In the genomic region with DNA sequence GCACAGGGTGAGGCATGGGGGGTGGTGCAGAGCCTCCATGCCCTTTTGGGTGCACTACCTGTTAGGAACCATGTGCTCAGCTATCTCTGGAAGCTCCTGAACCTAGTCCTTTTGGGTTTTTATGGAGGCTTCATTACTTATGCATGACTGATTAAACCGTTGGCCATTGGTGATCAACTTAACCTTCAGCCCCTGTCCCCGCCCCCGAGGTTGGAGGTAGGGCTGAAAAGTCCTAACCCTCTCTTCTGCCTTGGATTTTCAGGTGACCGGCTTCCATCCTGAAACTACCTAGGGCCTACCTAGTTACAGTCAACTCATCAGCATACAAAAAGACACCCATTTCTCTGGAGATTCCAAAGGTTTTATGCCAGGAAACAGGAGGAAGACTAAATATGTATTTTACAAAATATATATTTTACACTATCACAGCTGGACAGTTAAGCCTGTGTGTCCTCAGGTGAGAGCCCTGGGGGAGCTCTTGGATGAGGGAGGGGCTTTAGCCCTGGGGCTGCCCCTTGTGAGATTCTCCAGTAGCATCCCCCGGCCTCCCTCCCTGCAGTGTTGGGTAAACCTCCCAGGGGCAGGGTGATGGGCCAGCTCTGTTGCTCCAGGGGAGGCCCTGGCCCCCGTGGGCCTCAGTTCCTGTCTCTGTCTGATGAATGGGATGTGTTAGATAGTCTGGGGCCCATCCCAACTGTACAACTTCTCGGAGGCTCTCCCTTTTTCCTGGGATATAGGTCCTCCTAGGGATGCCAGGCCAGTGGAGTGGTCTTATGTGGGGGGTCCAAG, we compare ENCODE assay signal across 1 cellular context.
TF ChIP-seq lines count a peak whose summit lies in the region.

No MANE protein-coding gene starts in this region.

TF ChIP-seq in IMR-90, 13 proteins besides CTCF, POLR2A, EP300 and RAD21:
- TF ChIP-seq SMC3 (IDR thresholded peaks at IDR 0.05; ENCODE audit: low read depth, low read length): no peak
- no peak for TF ChIP-seq FOS (IDR thresholded peaks at IDR 0.05; ENCODE audit: low read depth, low read length)
- no peak for TF ChIP-seq RCOR1 (IDR thresholded peaks at IDR 0.05; ENCODE audit: insufficient replicate concordance, low read length)
- no peak for TF ChIP-seq MXI1 (IDR thresholded peaks at IDR 0.05; ENCODE audit: borderline replicate concordance, low read depth, low read length)
- TF ChIP-seq BHLHE40 (IDR thresholded peaks at IDR 0.05; ENCODE audit: low read depth, low read length): no peak
- no peak for TF ChIP-seq NFE2L2 (IDR thresholded peaks at IDR 0.05; ENCODE audit: low read depth, low read length)
- TF ChIP-seq USF2 (IDR thresholded peaks at IDR 0.05; ENCODE audit: low read depth, low read length): no peak
- no peak for TF ChIP-seq MAZ (IDR thresholded peaks at IDR 0.05; ENCODE audit: borderline replicate concordance, low read depth, low read length)
- no peak for TF ChIP-seq RFX5 (IDR thresholded peaks at IDR 0.05; ENCODE audit: low read depth, low read length)
- no peak for TF ChIP-seq CEBPB (IDR thresholded peaks at IDR 0.05; ENCODE audit: low read depth, low read length)
- no peak for TF ChIP-seq CHD1 (IDR thresholded peaks at IDR 0.05; ENCODE audit: low read depth, low read length)
- TF ChIP-seq, protein P1, sequence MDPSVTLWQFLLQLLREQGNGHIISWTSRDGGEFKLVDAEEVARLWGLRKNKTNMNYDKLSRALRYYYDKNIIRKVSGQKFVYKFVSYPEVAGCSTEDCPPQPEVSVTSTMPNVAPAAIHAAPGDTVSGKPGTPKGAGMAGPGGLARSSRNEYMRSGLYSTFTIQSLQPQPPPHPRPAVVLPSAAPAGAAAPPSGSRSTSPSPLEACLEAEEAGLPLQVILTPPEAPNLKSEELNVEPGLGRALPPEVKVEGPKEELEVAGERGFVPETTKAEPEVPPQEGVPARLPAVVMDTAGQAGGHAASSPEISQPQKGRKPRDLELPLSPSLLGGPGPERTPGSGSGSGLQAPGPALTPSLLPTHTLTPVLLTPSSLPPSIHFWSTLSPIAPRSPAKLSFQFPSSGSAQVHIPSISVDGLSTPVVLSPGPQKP (IDR thresholded peaks at IDR 0.05; ENCODE audit: borderline replicate concordance, low read depth, low read length): no peak
- TF ChIP-seq MAFK (IDR thresholded peaks at IDR 0.05; ENCODE audit: low read depth, low read length): no peak
